Comparison of ENCODE assay signal across 10 cellular contexts in genomic region chr1:113793878-113794834, GRCh38. TPM values are rescaled to one million over a fixed set of nuclear protein-coding genes. Genes with fewer than 3 reads are reported as not detected.
DNase-seq lines count a peak whose midpoint lies in the region; ATAC-seq and TF ChIP-seq lines count a peak whose summit lies in the region.
"Had no signal": no experiment of that assay in that cellular context is flagged by ENCODE, and none has a peak within 500 bp of the region (broad histone marks: within the 10 kb centered on the region; RNA-seq: fewer than 3 reads in every experiment).

No MANE protein-coding gene starts in this region.

- no peaks in the 10 kb centered on the region for H3K27me3 Mint-ChIP-seq in natural killer cell treated with Interleukin-12 subunit alpha and Interleukin-12 subunit beta and Interleukin-15 and Interleukin-18, amount 100 ng/mL, for 72 hours

- peaks cover 24% of the 10 kb centered on the region for H3K36me3 Mint-ChIP-seq in natural killer cell treated with Interleukin-12 subunit alpha and Interleukin-12 subunit beta and Interleukin-15 and Interleukin-18, amount 100 ng/mL, for 72 hours

- no peaks in the 10 kb centered on the region for H3K27me3 ChIP-seq in body of pancreas

- intact Hi-C loops in body of pancreas (cut with DNase I): no loop called here

- peak in 2 of 7 experiments; percentile 10 to 11 for TF ChIP-seq CTCF in body of pancreas (IDR thresholded peaks at IDR 0.05)

- WGBS in body of pancreas, 2 donors: 43 to 47% methylated on average over 9 of the region's 9 CpGs

- H3K9me3 Mint-ChIP-seq in natural killer cell treated with Interleukin-12 subunit alpha and Interleukin-12 subunit beta and Interleukin-15 and Interleukin-18, amount 100 ng/mL, for 72 hours: no peaks in the 10 kb centered on the region

- ATAC-seq in GM18517 (IDR thresholded peaks at IDR 0.05; ENCODE audit: unreplicated experiment) (peak; percentile 78), GM21825 (IDR thresholded peaks at IDR 0.05; ENCODE audit: unreplicated experiment) (peak; percentile 43), body of pancreas (peak; percentile 99)
- no peak for ATAC-seq in natural killer cell treated with Interleukin-12 subunit alpha and Interleukin-12 subunit beta and Interleukin-15 and Interleukin-18, amount 100 ng/mL, for 72 hours

- peak overlapping the region; percentile 1 for H3K4me3 Mint-ChIP-seq in natural killer cell treated with Interleukin-12 subunit alpha and Interleukin-12 subunit beta and Interleukin-15 and Interleukin-18, amount 100 ng/mL, for 72 hours

- peak overlapping the region; percentile 68 to 87 (median 78) for H3K27ac ChIP-seq in body of pancreas

- H3K36me3 ChIP-seq in body of pancreas (replicated peaks in 1 of 2; ENCODE audit: insufficient read depth in 1 of 2, low read depth in 2 of 2): no peaks in the 10 kb centered on the region

- peaks cover 29 to 44% of the 10 kb centered on the region in 2 donors for H3K4me1 Mint-ChIP-seq in natural killer cell treated with Interleukin-12 subunit alpha and Interleukin-12 subunit beta and Interleukin-15 and Interleukin-18, amount 100 ng/mL, for 72 hours (ENCODE audit: low read depth in 2 of 2)

- peak in 2 of 3 donors; percentile 45 to 56 for TF ChIP-seq POLR2A in body of pancreas (IDR thresholded peaks at IDR 0.05)

- no peaks in the 10 kb centered on the region for H3K9me3 ChIP-seq in body of pancreas

- DNase-seq in body of pancreas: peak; percentile 30 to 73 (median 50)
- DNase-seq in natural killer cell treated with Interleukin-12 subunit alpha and Interleukin-12 subunit beta and Interleukin-15 and Interleukin-18, amount 100 ng/mL, for 72 hours (ENCODE audit: low spot score): no peak
- no peak for DNase-seq in kidney glomerular epithelial cell (lab: John Stamatoyannopoulos, UW)
- DNase-seq in SIG-M5 (lab: John Stamatoyannopoulos, UW): no peak
- no peak for DNase-seq in HuH-7.5 (ENCODE audit: low spot score)
- DNase-seq: effector memory CD4-positive, alpha-beta T cell; NCI-H69; SHP77 had no signal

- peaks cover 51% of the 10 kb centered on the region for H3K4me1 ChIP-seq in body of pancreas

- H3K27ac Mint-ChIP-seq in natural killer cell treated with Interleukin-12 subunit alpha and Interleukin-12 subunit beta and Interleukin-15 and Interleukin-18, amount 100 ng/mL, for 72 hours: peak overlapping the region; percentile 2 to 44

- no peak overlapping the region for H3K4me3 ChIP-seq in body of pancreas

RNA-seq across cellular contexts. Expression of gene RSBN1, which starts 18.1 kb away (rescaled TPM):
- 10 to 100 TPM; 14.2 to 17.4 TPM for total RNA-seq in body of pancreas
- total RNA-seq in natural killer cell treated with Interleukin-12 subunit alpha and Interleukin-12 subunit beta and Interleukin-15 and Interleukin-18, amount 100 ng/mL, for 72 hours: 10 to 100 TPM; 18.7 to 27.7 TPM

RNA-seq across cellular contexts. Expression of gene PHTF1, which starts 34.9 kb away (rescaled TPM):
- 10 to 100 TPM in 1 of 2 donors, 1 to 10 TPM in 1; 9.3 to 29.7 TPM for total RNA-seq in body of pancreas
- total RNA-seq in natural killer cell treated with Interleukin-12 subunit alpha and Interleukin-12 subunit beta and Interleukin-15 and Interleukin-18, amount 100 ng/mL, for 72 hours: 10 to 100 TPM; 29.0 to 44.0 TPM

Comparison
In these comparisons a context has a peak if more than half of its experiments do, and no peak if none do; other contexts are left out.
1. ATAC-seq: peak in GM18517 (single experiment), GM21825 (single experiment) and body of pancreas (single experiment); none in natural killer cell treated with Interleukin-12 subunit alpha and Interleukin-12 subunit beta and Interleukin-15 and Interleukin-18, amount 100 ng/mL, for 72 hours (0 of 2).
2. DNase-seq: peak in body of pancreas (4 of 4); none in natural killer cell treated with Interleukin-12 subunit alpha and Interleukin-12 subunit beta and Interleukin-15 and Interleukin-18, amount 100 ng/mL, for 72 hours (single experiment), kidney glomerular epithelial cell (single experiment), SIG-M5 (single experiment) and HuH-7.5 (single experiment).